8 cellular contexts compared by ENCODE assay signal in genomic region chr16:67847064-67847861, GRCh38. TPM values are rescaled to one million over a fixed set of nuclear protein-coding genes. Genes with fewer than 3 reads are reported as not detected.
DNase-seq lines count a peak whose midpoint lies in the region; ATAC-seq and TF ChIP-seq lines count a peak whose summit lies in the region.

Gene CENPT (minus strand): TSS chr16:67847693. CDS start chr16:67833859, 13,834 bp downstream.

- H3K4me3 Mint-ChIP-seq in CD8-positive, alpha-beta memory T cell, result peak within 1 kb of the TSS; percentile 87 to 98 (median 87)
- H3K4me3 Mint-ChIP-seq in stimulated activated effector memory CD8-positive, alpha-beta T cell treated with anti-CD3 and anti-CD28 coated beads, Interleukin-12 subunit alpha, Interleukin-12 subunit beta, amount 100 ng/mL, for 72 hours, result peak within 1 kb of the TSS; percentile 98

- peak within 1 kb of the TSS; percentile 92 for H3K4me3 ChIP-seq in CD8-positive, alpha-beta memory T cell (ENCODE audit: low read length)
- H3K4me3 ChIP-seq in SJCRH30, result peak within 1 kb of the TSS; percentile 100
- H3K4me3 ChIP-seq in choroid plexus epithelial cell (ENCODE audit: low read depth, low read length), result peak within 1 kb of the TSS; percentile 93

- CTCF ChIA-PET in CD8-positive, alpha-beta memory T cell (lab: Charles Lee), result interaction anchor here (0.9 to 3.2 kb wide), 3 partner anchors 31 to 40 kb away, joined by 3 to 23 read pairs (median 4); partner anchors contain the start of gene TSNAXIP1

- H3K27me3 Mint-ChIP-seq in CD8-positive, alpha-beta memory T cell, result no peaks in the 10 kb centered on the region

- no peaks in the 10 kb centered on the region for H3K36me3 ChIP-seq in CD8-positive, alpha-beta memory T cell (ENCODE audit: insufficient read depth, low read length)
- H3K36me3 ChIP-seq in SJCRH30, result no peaks in the 10 kb centered on the region

- peaks cover 0 to 2% (median 0%) of the 10 kb centered on the region in 5 donors for H3K9me3 Mint-ChIP-seq in CD8-positive, alpha-beta memory T cell
- no peaks in the 10 kb centered on the region for H3K9me3 Mint-ChIP-seq in stimulated activated effector memory CD8-positive, alpha-beta T cell treated with anti-CD3 and anti-CD28 coated beads, Interleukin-12 subunit alpha, Interleukin-12 subunit beta, amount 100 ng/mL, for 72 hours

- H3K27ac ChIP-seq in CD8-positive, alpha-beta memory T cell (ENCODE audit: low read depth, low read length), result peak within 1 kb of the TSS; percentile 82
- H3K27ac ChIP-seq in SJCRH30 (peak within 1 kb of the TSS; percentile 75), layer of hippocampus (ENCODE audit: low read depth, low read length) (peak within 1 kb of the TSS; percentile 100)

- no peaks in the 10 kb centered on the region for H3K27me3 ChIP-seq in CD8-positive, alpha-beta memory T cell (ENCODE audit: insufficient read depth, low read length, poor library complexity, severe bottlenecking)
- no peaks in the 10 kb centered on the region for H3K27me3 ChIP-seq in SJCRH30
- no peaks in the 10 kb centered on the region for H3K27me3 ChIP-seq in layer of hippocampus (ENCODE audit: control insufficient read depth, insufficient read depth, low read length)

- no peaks in the 10 kb centered on the region for H3K9me3 ChIP-seq in CD8-positive, alpha-beta memory T cell (ENCODE audit: low read length)
- no peaks in the 10 kb centered on the region for H3K9me3 ChIP-seq in SJCRH30 (replicated peaks)

- TF ChIP-seq CTCF in choroid plexus epithelial cell (conservative IDR thresholded peaks at IDR 0.05; ENCODE audit: low read depth, low read length), result no peak

- ATAC-seq in HG03139 (IDR thresholded peaks at IDR 0.05; ENCODE audit: unreplicated experiment), result peak; percentile 22
- ATAC-seq in stimulated activated effector memory CD8-positive, alpha-beta T cell treated with anti-CD3 and anti-CD28 coated beads, Interleukin-12 subunit alpha, Interleukin-12 subunit beta, amount 100 ng/mL, for 72 hours, result peak; percentile 65

- POLR2A ChIA-PET in CD8-positive, alpha-beta memory T cell (lab: Charles Lee), result interaction anchor here (0.7 to 1.2 kb wide), 2 partner anchors 88 to 233 kb away, joined by 3 to 7 read pairs; no protein-coding TSS in a partner anchor

- H3K4me1 ChIP-seq in CD8-positive, alpha-beta memory T cell (ENCODE audit: insufficient read depth, low read length), result peaks cover 52% of the 10 kb centered on the region
- H3K4me1 ChIP-seq in SJCRH30, result peaks cover 5% of the 10 kb centered on the region; the same call in 1 of the 2 replicates

- peak within 1 kb of the TSS; percentile 57 to 99 (median 88) for H3K27ac Mint-ChIP-seq in CD8-positive, alpha-beta memory T cell
- H3K27ac Mint-ChIP-seq in stimulated activated effector memory CD8-positive, alpha-beta T cell treated with anti-CD3 and anti-CD28 coated beads, Interleukin-12 subunit alpha, Interleukin-12 subunit beta, amount 100 ng/mL, for 72 hours, result peak within 1 kb of the TSS; percentile 93

- H3K36me3 Mint-ChIP-seq in CD8-positive, alpha-beta memory T cell, result peaks cover 0 to 23% (median 0%) of the 10 kb centered on the region in 3 donors
- peaks cover 55% of the 10 kb centered on the region for H3K36me3 Mint-ChIP-seq in stimulated activated effector memory CD8-positive, alpha-beta T cell treated with anti-CD3 and anti-CD28 coated beads, Interleukin-12 subunit alpha, Interleukin-12 subunit beta, amount 100 ng/mL, for 72 hours

- peaks cover 38 to 59% (median 50%) of the 10 kb centered on the region in 3 donors for H3K4me1 Mint-ChIP-seq in CD8-positive, alpha-beta memory T cell
- H3K4me1 Mint-ChIP-seq in stimulated activated effector memory CD8-positive, alpha-beta T cell treated with anti-CD3 and anti-CD28 coated beads, Interleukin-12 subunit alpha, Interleukin-12 subunit beta, amount 100 ng/mL, for 72 hours, result peaks cover 35% of the 10 kb centered on the region

- no peak for DNase-seq in CD8-positive, alpha-beta memory T cell
- DNase-seq in GM19238 (ENCODE audit: insufficient read length, low spot score), result peak; percentile 69
- peak; percentile 18 to 31 for DNase-seq in SJCRH30
- peak; percentile 70 for DNase-seq in choroid plexus epithelial cell (ENCODE audit: low read depth)
- no peak for DNase-seq in stimulated activated effector memory CD8-positive, alpha-beta T cell treated with anti-CD3 and anti-CD28 coated beads, Interleukin-12 subunit alpha, Interleukin-12 subunit beta, amount 100 ng/mL, for 72 hours (ENCODE audit: low spot score in 2 of 2)
- DNase-seq in NCI-H1105 (lab: John Stamatoyannopoulos, UW), result no peak

RNA-seq across cellular contexts. Expression of gene CENPT, which starts in this region (rescaled TPM):
- 10 to 100 TPM; 56.5 to 58.6 TPM for total RNA-seq in CD8-positive, alpha-beta memory T cell
- 14.3 TPM for polyA plus RNA-seq in CD8-positive, alpha-beta memory T cell
- total RNA-seq in SJCRH30 (2014; rRNA removed; shearing (Covaris generic)), result 15.4 and 18.8 TPM in 2 replicates

Comparison
In these comparisons a context has a peak if more than half of its experiments do, and no peak if none do; other contexts are left out.
1. DNase-seq: peak in GM19238 (single experiment), SJCRH30 (2 of 2) and choroid plexus epithelial cell (single experiment); none in CD8-positive, alpha-beta memory T cell (0 of 5), stimulated activated effector memory CD8-positive, alpha-beta T cell treated with anti-CD3 and anti-CD28 coated beads, Interleukin-12 subunit alpha, Interleukin-12 subunit beta, amount 100 ng/mL, for 72 hours (0 of 2) and NCI-H1105 (single experiment).
2. Peak in every context shown above with its lines, with median percentiles within 50 percentile points of each other: H3K27ac ChIP-seq and H3K4me3 ChIP-seq.